ENCODE assay signal across 17 cellular contexts in genomic region chr14:68639518-68640292, GRCh38.
DNase-seq lines count a peak whose midpoint lies in the region; ATAC-seq and TF ChIP-seq lines count a peak whose summit lies in the region.
"Had no signal": no experiment of that assay in that cellular context is flagged by ENCODE, and none has a peak within 500 bp of the region (broad histone marks: within the 10 kb centered on the region; RNA-seq: fewer than 3 reads in every experiment).

No MANE protein-coding gene starts in this region.

- H3K79me2 ChIP-seq in trophoblast cell (ENCODE audit: control insufficient read depth, insufficient read depth, low read length, poor library complexity) = no peaks in the 10 kb centered on the region

- H2AFZ ChIP-seq in trophoblast cell (ENCODE audit: insufficient read depth, low read length, poor library complexity) = no peak overlapping the region

- H3K4me1 Mint-ChIP-seq in activated CD4-positive, alpha-beta memory T cell treated with anti-CD3 and anti-CD28 coated beads, Interleukin-2, amount 10 ng/mL, durations not matched to agents 7 days and 5 days = no peaks in the 10 kb centered on the region
- no peaks in the 10 kb centered on the region for H3K4me1 Mint-ChIP-seq in activated CD4-positive, alpha-beta memory T cell treated with anti-CD3 and anti-CD28 coated beads for 36 hours (ENCODE audit: low read depth)
- no peaks in the 10 kb centered on the region for H3K4me1 Mint-ChIP-seq in activated T-cell treated with anti-CD3 and anti-CD28 coated beads, Interleukin-2, amount 50 U/mL, for 24 hours (ENCODE audit: low read depth)

- peak overlapping the region; percentile 67 for H4K91ac ChIP-seq in trophoblast cell (ENCODE audit: low read depth, low read length)

- no peaks in the 10 kb centered on the region for H3K36me3 Mint-ChIP-seq in activated CD4-positive, alpha-beta memory T cell treated with anti-CD3 and anti-CD28 coated beads, Interleukin-2, amount 10 ng/mL, durations not matched to agents 7 days and 5 days (ENCODE audit: low read depth)
- peaks cover 1% of the 10 kb centered on the region for H3K36me3 Mint-ChIP-seq in activated CD4-positive, alpha-beta memory T cell treated with anti-CD3 and anti-CD28 coated beads for 36 hours
- no peaks in the 10 kb centered on the region for H3K36me3 Mint-ChIP-seq in activated T-cell treated with anti-CD3 and anti-CD28 coated beads, Interleukin-2, amount 50 U/mL, for 24 hours (ENCODE audit: low read depth)

- no peak overlapping the region for H4K12ac ChIP-seq in trophoblast cell (ENCODE audit: low read depth, low read length)

- in situ Hi-C loops in transverse colon (cut with MboI; ENCODE audit: low pct_ligation_motif_present in 1 of 4, low pct_unique_long_range_greater_than_20kb in 1 of 4, low sequenced_read_pairs in 3 of 4) = no loop called here

- intact Hi-C loops in activated CD4-positive, alpha-beta memory T cell treated with anti-CD3 and anti-CD28 coated beads for 36 hours (cut with micrococcal nuclease) = no loop called here
- intact Hi-C loops in left ventricle myocardium inferior (cut with micrococcal nuclease) = loop anchor here (10.0 kb wide), 1 partner anchor 385 kb away; no protein-coding TSS in a partner anchor
- intact Hi-C loops in transverse colon (cut with DNase I; ENCODE audit: low total_unique reads) = no loop called here

- peak overlapping the region; percentile 18 for H3K18ac ChIP-seq in trophoblast cell (ENCODE audit: low read length)

- ATAC-seq in GM21390 (IDR thresholded peaks at IDR 0.05; ENCODE audit: unreplicated experiment) = no peak
- ATAC-seq: body of pancreas had no signal

- H3K23ac ChIP-seq in trophoblast cell (ENCODE audit: low read length) = no peak overlapping the region

- no peak overlapping the region for H3K4ac ChIP-seq in trophoblast cell (ENCODE audit: low read depth, low read length)

- H2BK5ac ChIP-seq in trophoblast cell (ENCODE audit: low read depth, low read length, poor library complexity) = peak overlapping the region; percentile 5

- H3K9me3 Mint-ChIP-seq in activated CD4-positive, alpha-beta memory T cell treated with anti-CD3 and anti-CD28 coated beads, Interleukin-2, amount 10 ng/mL, durations not matched to agents 7 days and 5 days = peaks cover 10% of the 10 kb centered on the region
- peaks cover 14% of the 10 kb centered on the region for H3K9me3 Mint-ChIP-seq in activated CD4-positive, alpha-beta memory T cell treated with anti-CD3 and anti-CD28 coated beads for 36 hours
- peaks cover 11% of the 10 kb centered on the region for H3K9me3 Mint-ChIP-seq in activated T-cell treated with anti-CD3 and anti-CD28 coated beads, Interleukin-2, amount 50 U/mL, for 24 hours

- H3K79me1 ChIP-seq in trophoblast cell (ENCODE audit: low read length) = peaks cover 30% of the 10 kb centered on the region

- no peak overlapping the region for H4K8ac ChIP-seq in trophoblast cell (ENCODE audit: low read depth, low read length)

- TF ChIP-seq CTCF in left ventricle myocardium inferior (IDR thresholded peaks at IDR 0.05; ENCODE audit: borderline replicate concordance) (no peak), transverse colon (IDR thresholded peaks at IDR 0.05) (no peak)

- no CpG with 5 or more reads among the region's 10 CpGs for WGBS in trophoblast cell (ENCODE audit: extremely low coverage, insufficient coverage, insufficient read length)
- 73 to 80% methylated on average over 7 to 10 of the region's 10 CpGs for WGBS in transverse colon (ENCODE audit: low coverage in 1 of 2), 2 donors

- peak overlapping the region; percentile 80 for H3K27ac ChIP-seq in left ventricle myocardium inferior (replicated peaks)
- H3K27ac ChIP-seq in trophoblast cell (ENCODE audit: low read depth, low read length) = peak overlapping the region; percentile 11
- peak overlapping the region; percentile 74 to 80 (median 78) for H3K27ac ChIP-seq in transverse colon
- H3K27ac ChIP-seq: 22Rv1, body of pancreas had no signal

- POLR2A ChIA-PET in activated CD4-positive, alpha-beta memory T cell treated with anti-CD3 and anti-CD28 coated beads, Interleukin-2, amount 10 ng/mL, durations not matched to agents 7 days and 5 days (lab: Charles Lee) = no interaction called here
- POLR2A ChIA-PET in activated CD4-positive, alpha-beta memory T cell treated with anti-CD3 and anti-CD28 coated beads for 36 hours (lab: Charles Lee) = no interaction called here

- H3K9me3 ChIP-seq in left ventricle myocardium inferior (replicated peaks) (peaks cover 27% of the 10 kb centered on the region), trophoblast cell (ENCODE audit: insufficient read depth, low read depth, low read length) (peaks cover 1% of the 10 kb centered on the region), transverse colon (peaks cover 0 to 5% of the 10 kb centered on the region in 2 donors)
- H3K9me3 ChIP-seq: body of pancreas had no signal

- H2BK12ac ChIP-seq in trophoblast cell (ENCODE audit: low read length) = peak overlapping the region; percentile 44

- CTCF ChIA-PET in activated CD4-positive, alpha-beta memory T cell treated with anti-CD3 and anti-CD28 coated beads, Interleukin-2, amount 10 ng/mL, durations not matched to agents 7 days and 5 days (lab: Charles Lee) = interaction anchor here (0.5 kb wide), 1 partner anchor 196 kb away, joined by 3 read pairs; no protein-coding TSS in a partner anchor
- CTCF ChIA-PET in activated CD4-positive, alpha-beta memory T cell treated with anti-CD3 and anti-CD28 coated beads for 36 hours (lab: Charles Lee) = interaction anchor here (1.0 kb wide), 1 partner anchor 150 kb away, joined by 3 read pairs; no protein-coding TSS in a partner anchor

- no peak for TF ChIP-seq EP300 in transverse colon (IDR thresholded peaks at IDR 0.05; ENCODE audit: low read depth)

- H3K4me2 ChIP-seq in trophoblast cell (ENCODE audit: low read length) = no peak overlapping the region

- H2AK5ac ChIP-seq in trophoblast cell (ENCODE audit: low read length) = peak overlapping the region; percentile 33

- H3K4me3 Mint-ChIP-seq in activated CD4-positive, alpha-beta memory T cell treated with anti-CD3 and anti-CD28 coated beads, Interleukin-2, amount 10 ng/mL, durations not matched to agents 7 days and 5 days = no peak overlapping the region
- H3K4me3 Mint-ChIP-seq in activated CD4-positive, alpha-beta memory T cell treated with anti-CD3 and anti-CD28 coated beads for 36 hours = no peak overlapping the region
- no peak overlapping the region for H3K4me3 Mint-ChIP-seq in activated T-cell treated with anti-CD3 and anti-CD28 coated beads, Interleukin-2, amount 50 U/mL, for 24 hours
- H3K4me3 Mint-ChIP-seq: memory B cell had no signal

- peak overlapping the region; percentile 4 for H2BK120ac ChIP-seq in trophoblast cell (ENCODE audit: insufficient read depth, low read length, poor library complexity)

- H3K36me3 ChIP-seq in left ventricle myocardium inferior = no peaks in the 10 kb centered on the region
- H3K36me3 ChIP-seq in trophoblast cell (ENCODE audit: control insufficient read depth in 1 of 2, insufficient read depth in 2 of 2, low read length in 2 of 2) = no peaks in the 10 kb centered on the region
- H3K36me3 ChIP-seq in transverse colon = no peaks in the 10 kb centered on the region

- peaks cover 4% of the 10 kb centered on the region for H3K27me3 Mint-ChIP-seq in activated CD4-positive, alpha-beta memory T cell treated with anti-CD3 and anti-CD28 coated beads, Interleukin-2, amount 10 ng/mL, durations not matched to agents 7 days and 5 days
- no peaks in the 10 kb centered on the region for H3K27me3 Mint-ChIP-seq in activated CD4-positive, alpha-beta memory T cell treated with anti-CD3 and anti-CD28 coated beads for 36 hours
- no peaks in the 10 kb centered on the region for H3K27me3 Mint-ChIP-seq in activated T-cell treated with anti-CD3 and anti-CD28 coated beads, Interleukin-2, amount 50 U/mL, for 24 hours
- H3K27me3 Mint-ChIP-seq: memory B cell had no signal

- H3K4me3 ChIP-seq in left ventricle myocardium inferior (no peak overlapping the region), trophoblast cell (ENCODE audit: low read depth, low read length) (no peak overlapping the region), transverse colon (no peak overlapping the region)
- H3K4me3 ChIP-seq: body of pancreas had no signal

- H3K27ac Mint-ChIP-seq in activated CD4-positive, alpha-beta memory T cell treated with anti-CD3 and anti-CD28 coated beads, Interleukin-2, amount 10 ng/mL, durations not matched to agents 7 days and 5 days = no peak overlapping the region
- no peak overlapping the region for H3K27ac Mint-ChIP-seq in activated CD4-positive, alpha-beta memory T cell treated with anti-CD3 and anti-CD28 coated beads for 36 hours
- no peak overlapping the region for H3K27ac Mint-ChIP-seq in activated T-cell treated with anti-CD3 and anti-CD28 coated beads, Interleukin-2, amount 50 U/mL, for 24 hours
- H3K27ac Mint-ChIP-seq: memory B cell had no signal

- H3K9ac ChIP-seq in trophoblast cell (ENCODE audit: low read length) = no peak overlapping the region

- no peak for TF ChIP-seq POLR2A in transverse colon (IDR thresholded peaks at IDR 0.05)

- H3K27me3 ChIP-seq in left ventricle myocardium inferior (ENCODE audit: low read depth) (no peaks in the 10 kb centered on the region), trophoblast cell (ENCODE audit: insufficient read depth, low read length) (no peaks in the 10 kb centered on the region), transverse colon (no peaks in the 10 kb centered on the region)
- H3K27me3 ChIP-seq: body of pancreas had no signal

- H3K4me1 ChIP-seq in left ventricle myocardium inferior = peaks cover 37% of the 10 kb centered on the region
- H3K4me1 ChIP-seq in trophoblast cell (ENCODE audit: control insufficient read depth in 1 of 2, insufficient read depth in 2 of 2, low read length in 2 of 2) = peaks cover 16 to 32% of the 10 kb centered on the region in 2 experiments
- H3K4me1 ChIP-seq in transverse colon = peaks cover 6 to 28% (median 25%) of the 10 kb centered on the region in 4 donors
- H3K4me1 ChIP-seq: body of pancreas had no signal

- H3K14ac ChIP-seq in trophoblast cell (ENCODE audit: low read length) = peak overlapping the region; percentile 21

- DNase-seq in activated CD4-positive, alpha-beta memory T cell treated with anti-CD3 and anti-CD28 coated beads, Interleukin-2, amount 10 ng/mL, durations not matched to agents 7 days and 5 days = peak; percentile 6
- DNase-seq in activated CD4-positive, alpha-beta memory T cell treated with anti-CD3 and anti-CD28 coated beads for 36 hours = no peak
- no peak for DNase-seq in left ventricle myocardium inferior
- peak in 1 of 2 donors; percentile 30 for DNase-seq in trophoblast cell
- no peak for DNase-seq in transverse colon
- no peak for DNase-seq in SKM-1 treated with dmso at 0.1 percent for 144 hours (lab: John Stamatoyannopoulos, UW; ENCODE audit: unreplicated experiment)
- DNase-seq in activated T-cell treated with anti-CD3 and anti-CD28 coated beads, Interleukin-2, amount 50 U/mL, for 24 hours = no peak
- DNase-seq: activated naive CD4-positive, alpha-beta T cell; body of pancreas; DMS79 treated with DMSO at 0.1 percent for 48 hours; effector memory CD4-positive, alpha-beta T cell; NCI-H146; NCI-H446 treated with DMSO at 0.1 percent for 48 hours; stimulated activated naive CD4-positive, alpha-beta T cell had no signal

Comparison
In these comparisons a context has a peak if more than half of its experiments do, and no peak if none do; other contexts are left out.
1. H3K27ac ChIP-seq: peak in every context shown above with its lines; median percentile 80 in left ventricle myocardium inferior; 78 in transverse colon; 11 in trophoblast cell.